1 cellular context compared by ENCODE assay signal in the genomic region with DNA sequence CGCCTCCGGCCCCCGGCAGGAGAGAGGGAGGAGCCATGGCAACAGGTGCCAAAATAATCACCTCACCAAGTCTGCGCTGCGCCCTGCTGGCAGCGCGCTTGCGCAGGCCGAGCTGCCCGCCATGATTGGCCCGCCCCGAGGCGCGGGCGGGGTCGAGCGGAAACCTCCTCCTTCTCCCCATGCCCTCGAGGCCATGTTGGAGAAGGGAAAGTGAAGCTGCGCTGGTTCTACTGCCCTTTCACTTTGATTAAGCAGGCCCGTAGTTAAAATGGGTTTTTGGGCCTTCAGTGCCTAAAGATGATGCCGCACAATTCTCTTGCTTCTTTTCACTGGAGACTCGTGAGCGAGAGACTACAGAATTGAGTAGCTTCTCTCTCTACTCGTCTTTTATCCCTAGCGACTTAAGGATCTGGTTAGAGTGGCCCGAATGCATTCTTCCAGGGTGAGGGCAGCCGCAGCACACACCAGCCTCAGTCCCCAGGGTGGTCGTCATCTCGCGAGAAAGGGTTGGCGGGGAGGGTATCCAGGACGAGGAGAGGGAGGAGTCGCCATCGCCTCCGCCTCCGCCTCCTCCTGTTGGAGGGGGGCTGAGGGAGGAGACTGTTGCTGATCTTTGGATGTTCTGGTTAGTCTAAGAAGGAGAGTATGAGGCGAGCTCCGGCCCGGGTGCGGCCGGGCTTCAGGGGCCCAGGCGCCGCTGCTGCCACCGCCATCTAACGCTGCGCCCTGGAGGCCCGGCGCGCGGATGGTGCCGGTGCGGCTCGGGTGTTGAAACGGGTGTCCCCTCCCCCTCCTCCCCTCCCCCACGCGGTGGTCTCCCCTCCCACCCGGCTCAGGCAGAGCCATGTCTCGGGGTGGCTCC.
TF ChIP-seq lines count a peak whose summit lies in the region.

A gene with protein sequence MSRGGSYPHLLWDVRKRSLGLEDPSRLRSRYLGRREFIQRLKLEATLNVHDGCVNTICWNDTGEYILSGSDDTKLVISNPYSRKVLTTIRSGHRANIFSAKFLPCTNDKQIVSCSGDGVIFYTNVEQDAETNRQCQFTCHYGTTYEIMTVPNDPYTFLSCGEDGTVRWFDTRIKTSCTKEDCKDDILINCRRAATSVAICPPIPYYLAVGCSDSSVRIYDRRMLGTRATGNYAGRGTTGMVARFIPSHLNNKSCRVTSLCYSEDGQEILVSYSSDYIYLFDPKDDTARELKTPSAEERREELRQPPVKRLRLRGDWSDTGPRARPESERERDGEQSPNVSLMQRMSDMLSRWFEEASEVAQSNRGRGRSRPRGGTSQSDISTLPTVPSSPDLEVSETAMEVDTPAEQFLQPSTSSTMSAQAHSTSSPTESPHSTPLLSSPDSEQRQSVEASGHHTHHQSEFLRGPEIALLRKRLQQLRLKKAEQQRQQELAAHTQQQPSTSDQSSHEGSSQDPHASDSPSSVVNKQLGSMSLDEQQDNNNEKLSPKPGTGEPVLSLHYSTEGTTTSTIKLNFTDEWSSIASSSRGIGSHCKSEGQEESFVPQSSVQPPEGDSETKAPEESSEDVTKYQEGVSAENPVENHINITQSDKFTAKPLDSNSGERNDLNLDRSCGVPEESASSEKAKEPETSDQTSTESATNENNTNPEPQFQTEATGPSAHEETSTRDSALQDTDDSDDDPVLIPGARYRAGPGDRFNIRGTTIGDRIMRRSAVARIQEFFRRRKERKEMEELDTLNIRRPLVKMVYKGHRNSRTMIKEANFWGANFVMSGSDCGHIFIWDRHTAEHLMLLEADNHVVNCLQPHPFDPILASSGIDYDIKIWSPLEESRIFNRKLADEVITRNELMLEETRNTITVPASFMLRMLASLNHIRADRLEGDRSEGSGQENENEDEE (plus strand): TSS at position 616 of the 862 bp plus-strand sequence. CDS start 229 bp downstream, at position 845.

TF ChIP-seq in K562, 482 proteins besides CTCF, POLR2A, EP300 and RAD21 (continued from another document and continues in another):
- TF ChIP-seq, protein P1, sequence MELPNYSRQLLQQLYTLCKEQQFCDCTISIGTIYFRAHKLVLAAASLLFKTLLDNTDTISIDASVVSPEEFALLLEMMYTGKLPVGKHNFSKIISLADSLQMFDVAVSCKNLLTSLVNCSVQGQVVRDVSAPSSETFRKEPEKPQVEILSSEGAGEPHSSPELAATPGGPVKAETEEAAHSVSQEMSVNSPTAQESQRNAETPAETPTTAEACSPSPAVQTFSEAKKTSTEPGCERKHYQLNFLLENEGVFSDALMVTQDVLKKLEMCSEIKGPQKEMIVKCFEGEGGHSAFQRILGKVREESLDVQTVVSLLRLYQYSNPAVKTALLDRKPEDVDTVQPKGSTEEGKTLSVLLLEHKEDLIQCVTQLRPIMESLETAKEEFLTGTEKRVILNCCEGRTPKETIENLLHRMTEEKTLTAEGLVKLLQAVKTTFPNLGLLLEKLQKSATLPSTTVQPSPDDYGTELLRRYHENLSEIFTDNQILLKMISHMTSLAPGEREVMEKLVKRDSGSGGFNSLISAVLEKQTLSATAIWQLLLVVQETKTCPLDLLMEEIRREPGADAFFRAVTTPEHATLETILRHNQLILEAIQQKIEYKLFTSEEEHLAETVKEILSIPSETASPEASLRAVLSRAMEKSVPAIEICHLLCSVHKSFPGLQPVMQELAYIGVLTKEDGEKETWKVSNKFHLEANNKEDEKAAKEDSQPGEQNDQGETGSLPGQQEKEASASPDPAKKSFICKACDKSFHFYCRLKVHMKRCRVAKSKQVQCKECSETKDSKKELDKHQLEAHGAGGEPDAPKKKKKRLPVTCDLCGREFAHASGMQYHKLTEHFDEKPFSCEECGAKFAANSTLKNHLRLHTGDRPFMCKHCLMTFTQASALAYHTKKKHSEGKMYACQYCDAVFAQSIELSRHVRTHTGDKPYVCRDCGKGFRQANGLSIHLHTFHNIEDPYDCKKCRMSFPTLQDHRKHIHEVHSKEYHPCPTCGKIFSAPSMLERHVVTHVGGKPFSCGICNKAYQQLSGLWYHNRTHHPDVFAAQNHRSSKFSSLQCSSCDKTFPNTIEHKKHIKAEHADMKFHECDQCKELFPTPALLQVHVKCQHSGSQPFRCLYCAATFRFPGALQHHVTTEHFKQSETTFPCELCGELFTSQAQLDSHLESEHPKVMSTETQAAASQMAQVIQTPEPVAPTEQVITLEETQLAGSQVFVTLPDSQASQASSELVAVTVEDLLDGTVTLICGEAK (IDR thresholded peaks at IDR 0.05): peak; percentile 67; the same call in 1 of the 2 replicates
- TF ChIP-seq, protein P1 (CRISPR knock-in tag; IDR thresholded peaks at IDR 0.05): no peak
- TF ChIP-seq, protein P2, sequence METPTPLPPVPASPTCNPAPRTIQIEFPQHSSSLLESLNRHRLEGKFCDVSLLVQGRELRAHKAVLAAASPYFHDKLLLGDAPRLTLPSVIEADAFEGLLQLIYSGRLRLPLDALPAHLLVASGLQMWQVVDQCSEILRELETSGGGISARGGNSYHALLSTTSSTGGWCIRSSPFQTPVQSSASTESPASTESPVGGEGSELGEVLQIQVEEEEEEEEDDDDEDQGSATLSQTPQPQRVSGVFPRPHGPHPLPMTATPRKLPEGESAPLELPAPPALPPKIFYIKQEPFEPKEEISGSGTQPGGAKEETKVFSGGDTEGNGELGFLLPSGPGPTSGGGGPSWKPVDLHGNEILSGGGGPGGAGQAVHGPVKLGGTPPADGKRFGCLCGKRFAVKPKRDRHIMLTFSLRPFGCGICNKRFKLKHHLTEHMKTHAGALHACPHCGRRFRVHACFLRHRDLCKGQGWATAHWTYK (CRISPR knock-in tag; IDR thresholded peaks at IDR 0.05): no peak
- TF ChIP-seq, protein P3, sequence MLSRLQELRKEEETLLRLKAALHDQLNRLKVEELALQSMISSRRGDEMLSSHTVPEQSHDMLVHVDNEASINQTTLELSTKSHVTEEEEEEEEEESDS (CRISPR knock-in tag; IDR thresholded peaks at IDR 0.05): no peak
- TF ChIP-seq YBX1 (IDR thresholded peaks at IDR 0.05): no peak
- peak; percentile 53; the same call in 1 of the 2 replicates for TF ChIP-seq FOXK1 (CRISPR knock-in tag; IDR thresholded peaks at IDR 0.05; ENCODE audit: borderline replicate concordance)
- TF ChIP-seq, protein P4, sequence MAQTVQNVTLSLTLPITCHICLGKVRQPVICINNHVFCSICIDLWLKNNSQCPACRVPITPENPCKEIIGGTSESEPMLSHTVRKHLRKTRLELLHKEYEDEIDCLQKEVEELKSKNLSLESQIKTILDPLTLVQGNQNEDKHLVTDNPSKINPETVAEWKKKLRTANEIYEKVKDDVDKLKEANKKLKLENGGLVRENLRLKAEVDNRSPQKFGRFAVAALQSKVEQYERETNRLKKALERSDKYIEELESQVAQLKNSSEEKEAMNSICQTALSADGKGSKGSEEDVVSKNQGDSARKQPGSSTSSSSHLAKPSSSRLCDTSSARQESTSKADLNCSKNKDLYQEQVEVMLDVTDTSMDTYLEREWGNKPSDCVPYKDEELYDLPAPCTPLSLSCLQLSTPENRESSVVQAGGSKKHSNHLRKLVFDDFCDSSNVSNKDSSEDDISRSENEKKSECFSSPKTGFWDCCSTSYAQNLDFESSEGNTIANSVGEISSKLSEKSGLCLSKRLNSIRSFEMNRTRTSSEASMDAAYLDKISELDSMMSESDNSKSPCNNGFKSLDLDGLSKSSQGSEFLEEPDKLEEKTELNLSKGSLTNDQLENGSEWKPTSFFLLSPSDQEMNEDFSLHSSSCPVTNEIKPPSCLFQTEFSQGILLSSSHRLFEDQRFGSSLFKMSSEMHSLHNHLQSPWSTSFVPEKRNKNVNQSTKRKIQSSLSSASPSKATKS (CRISPR knock-in tag; IDR thresholded peaks at IDR 0.05): no peak
- TF ChIP-seq ZNF174 (CRISPR knock-in tag; IDR thresholded peaks at IDR 0.05): 0 out of 2 replicates have a peak, but pooled peaks have one; percentile 45
- no peak for TF ChIP-seq ZC3H8 (IDR thresholded peaks at IDR 0.05)
- 0 out of 2 replicates have a peak, but pooled peaks have one; percentile 45 for TF ChIP-seq NR4A1 (CRISPR knock-in tag; IDR thresholded peaks at IDR 0.05)
- TF ChIP-seq NR4A1 (tag; IDR thresholded peaks at IDR 0.05): no peak
- TF ChIP-seq, protein P5, sequence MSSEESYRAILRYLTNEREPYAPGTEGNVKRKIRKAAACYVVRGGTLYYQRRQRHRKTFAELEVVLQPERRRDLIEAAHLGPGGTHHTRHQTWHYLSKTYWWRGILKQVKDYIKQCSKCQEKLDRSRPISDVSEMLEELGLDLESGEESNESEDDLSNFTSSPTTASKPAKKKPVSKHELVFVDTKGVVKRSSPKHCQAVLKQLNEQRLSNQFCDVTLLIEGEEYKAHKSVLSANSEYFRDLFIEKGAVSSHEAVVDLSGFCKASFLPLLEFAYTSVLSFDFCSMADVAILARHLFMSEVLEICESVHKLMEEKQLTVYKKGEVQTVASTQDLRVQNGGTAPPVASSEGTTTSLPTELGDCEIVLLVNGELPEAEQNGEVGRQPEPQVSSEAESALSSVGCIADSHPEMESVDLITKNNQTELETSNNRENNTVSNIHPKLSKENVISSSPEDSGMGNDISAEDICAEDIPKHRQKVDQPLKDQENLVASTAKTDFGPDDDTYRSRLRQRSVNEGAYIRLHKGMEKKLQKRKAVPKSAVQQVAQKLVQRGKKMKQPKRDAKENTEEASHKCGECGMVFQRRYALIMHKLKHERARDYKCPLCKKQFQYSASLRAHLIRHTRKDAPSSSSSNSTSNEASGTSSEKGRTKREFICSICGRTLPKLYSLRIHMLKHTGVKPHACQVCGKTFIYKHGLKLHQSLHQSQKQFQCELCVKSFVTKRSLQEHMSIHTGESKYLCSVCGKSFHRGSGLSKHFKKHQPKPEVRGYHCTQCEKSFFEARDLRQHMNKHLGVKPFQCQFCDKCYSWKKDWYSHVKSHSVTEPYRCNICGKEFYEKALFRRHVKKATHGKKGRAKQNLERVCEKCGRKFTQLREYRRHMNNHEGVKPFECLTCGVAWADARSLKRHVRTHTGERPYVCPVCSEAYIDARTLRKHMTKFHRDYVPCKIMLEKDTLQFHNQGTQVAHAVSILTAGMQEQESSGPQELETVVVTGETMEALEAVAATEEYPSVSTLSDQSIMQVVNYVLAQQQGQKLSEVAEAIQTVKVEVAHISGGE (CRISPR knock-in tag; IDR thresholded peaks at IDR 0.05): peak in 1 of 3 experiments; percentile 76; a peak in 2 of 6 replicates
- TF ChIP-seq, protein P6, sequence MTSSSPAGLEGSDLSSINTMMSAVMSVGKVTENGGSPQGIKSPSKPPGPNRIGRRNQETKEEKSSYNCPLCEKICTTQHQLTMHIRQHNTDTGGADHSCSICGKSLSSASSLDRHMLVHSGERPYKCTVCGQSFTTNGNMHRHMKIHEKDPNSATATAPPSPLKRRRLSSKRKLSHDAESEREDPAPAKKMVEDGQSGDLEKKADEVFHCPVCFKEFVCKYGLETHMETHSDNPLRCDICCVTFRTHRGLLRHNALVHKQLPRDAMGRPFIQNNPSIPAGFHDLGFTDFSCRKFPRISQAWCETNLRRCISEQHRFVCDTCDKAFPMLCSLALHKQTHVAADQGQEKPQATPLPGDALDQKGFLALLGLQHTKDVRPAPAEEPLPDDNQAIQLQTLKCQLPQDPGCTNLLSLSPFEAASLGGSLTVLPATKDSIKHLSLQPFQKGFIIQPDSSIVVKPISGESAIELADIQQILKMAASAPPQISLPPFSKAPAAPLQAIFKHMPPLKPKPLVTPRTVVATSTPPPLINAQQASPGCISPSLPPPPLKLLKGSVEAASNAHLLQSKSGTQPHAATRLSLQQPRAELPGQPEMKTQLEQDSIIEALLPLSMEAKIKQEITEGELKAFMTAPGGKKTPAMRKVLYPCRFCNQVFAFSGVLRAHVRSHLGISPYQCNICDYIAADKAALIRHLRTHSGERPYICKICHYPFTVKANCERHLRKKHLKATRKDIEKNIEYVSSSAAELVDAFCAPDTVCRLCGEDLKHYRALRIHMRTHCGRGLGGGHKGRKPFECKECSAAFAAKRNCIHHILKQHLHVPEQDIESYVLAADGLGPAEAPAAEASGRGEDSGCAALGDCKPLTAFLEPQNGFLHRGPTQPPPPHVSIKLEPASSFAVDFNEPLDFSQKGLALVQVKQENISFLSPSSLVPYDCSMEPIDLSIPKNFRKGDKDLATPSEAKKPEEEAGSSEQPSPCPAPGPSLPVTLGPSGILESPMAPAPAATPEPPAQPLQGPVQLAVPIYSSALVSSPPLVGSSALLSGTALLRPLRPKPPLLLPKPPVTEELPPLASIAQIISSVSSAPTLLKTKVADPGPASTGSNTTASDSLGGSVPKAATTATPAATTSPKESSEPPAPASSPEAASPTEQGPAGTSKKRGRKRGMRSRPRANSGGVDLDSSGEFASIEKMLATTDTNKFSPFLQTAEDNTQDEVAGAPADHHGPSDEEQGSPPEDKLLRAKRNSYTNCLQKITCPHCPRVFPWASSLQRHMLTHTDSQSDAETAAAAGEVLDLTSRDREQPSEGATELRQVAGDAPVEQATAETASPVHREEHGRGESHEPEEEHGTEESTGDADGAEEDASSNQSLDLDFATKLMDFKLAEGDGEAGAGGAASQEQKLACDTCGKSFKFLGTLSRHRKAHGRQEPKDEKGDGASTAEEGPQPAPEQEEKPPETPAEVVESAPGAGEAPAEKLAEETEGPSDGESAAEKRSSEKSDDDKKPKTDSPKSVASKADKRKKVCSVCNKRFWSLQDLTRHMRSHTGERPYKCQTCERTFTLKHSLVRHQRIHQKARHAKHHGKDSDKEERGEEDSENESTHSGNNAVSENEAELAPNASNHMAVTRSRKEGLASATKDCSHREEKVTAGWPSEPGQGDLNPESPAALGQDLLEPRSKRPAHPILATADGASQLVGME (CRISPR knock-in tag; IDR thresholded peaks at IDR 0.05): peak; percentile 84; the same call in 1 of the 2 replicates
